Comparison of ENCODE assay signal across 8 cellular contexts in genomic region chr11:64313491-64314145, GRCh38. TPM values are rescaled to one million over a fixed set of nuclear protein-coding genes. Genes with fewer than 3 reads are reported as not detected.
DNase-seq lines count a peak whose midpoint lies in the region; ATAC-seq and TF ChIP-seq lines count a peak whose summit lies in the region.

No MANE protein-coding gene starts in this region.

- peak overlapping the region in 1 of 2 donors; percentile 43 for H3K9ac ChIP-seq in duodenal mucosa (ENCODE audit: low read depth in 1 of 2, low read length in 2 of 2)

- TF ChIP-seq EP300 in upper lobe of left lung (IDR thresholded peaks at IDR 0.05): no peak

- intact Hi-C loops in activated CD4-positive, alpha-beta T cell treated with anti-CD3 and anti-CD28 coated beads for 36 hours (cut with DNase I, micrococcal nuclease): no loop called here
- intact Hi-C loops in natural killer cell (cut with micrococcal nuclease): no loop called here

- no peaks in the 10 kb centered on the region for H3K9me3 Mint-ChIP-seq in activated CD4-positive, alpha-beta T cell treated with anti-CD3 and anti-CD28 coated beads for 36 hours (ENCODE audit: low read depth)
- H3K9me3 Mint-ChIP-seq in natural killer cell: no peaks in the 10 kb centered on the region

- DNase-seq in activated CD4-positive, alpha-beta T cell treated with anti-CD3 and anti-CD28 coated beads for 36 hours: no peak
- DNase-seq in activated CD4-positive, alpha-beta T cell treated with anti-CD3 and anti-CD28 coated beads, Interleukin-2, amount 50 U/mL, for 4 hours: no peak
- DNase-seq in natural killer cell: no peak
- DNase-seq in upper lobe of left lung: peak in 1 of 2 donors; percentile 85
- DNase-seq in effector CD8-positive, alpha-beta T cell (lab: John Stamatoyannopoulos, UW): no peak
- DNase-seq in COLO829 (ENCODE audit: low spot score): no peak

- H3K36me3 ChIP-seq in duodenal mucosa (ENCODE audit: control insufficient read depth in 1 of 2, insufficient read depth in 2 of 2, low read length in 2 of 2): peaks cover 30 to 41% of the 10 kb centered on the region in 2 donors
- peaks cover 7 to 40% (median 23%) of the 10 kb centered on the region in 4 donors for H3K36me3 ChIP-seq in upper lobe of left lung

- H3K27ac Mint-ChIP-seq in activated CD4-positive, alpha-beta T cell treated with anti-CD3 and anti-CD28 coated beads for 36 hours: peak overlapping the region; percentile 14
- H3K27ac Mint-ChIP-seq in natural killer cell: peak overlapping the region; percentile 56 to 60

- peaks cover 26% of the 10 kb centered on the region for H3K4me1 Mint-ChIP-seq in activated CD4-positive, alpha-beta T cell treated with anti-CD3 and anti-CD28 coated beads for 36 hours
- H3K4me1 Mint-ChIP-seq in natural killer cell: peaks cover 33% of the 10 kb centered on the region in 2 donors

- H3K9me3 ChIP-seq in duodenal mucosa (ENCODE audit: control insufficient read depth in 1 of 2, low read length in 2 of 2) (no peaks in the 10 kb centered on the region), upper lobe of left lung (no peaks in the 10 kb centered on the region)

- no peak for ATAC-seq in activated CD4-positive, alpha-beta T cell treated with anti-CD3 and anti-CD28 coated beads for 36 hours
- no peak for ATAC-seq in natural killer cell
- ATAC-seq in upper lobe of left lung (ENCODE audit: low FRiP score in 2 of 2): peak in 1 of 2 donors; percentile 33
- ATAC-seq in GM18517 (IDR thresholded peaks at IDR 0.05; ENCODE audit: unreplicated experiment): no peak

- no peak for TF ChIP-seq CTCF in natural killer cell (IDR thresholded peaks at IDR 0.05)
- TF ChIP-seq CTCF in upper lobe of left lung (IDR thresholded peaks at IDR 0.05): no peak

- CTCF ChIA-PET in activated CD4-positive, alpha-beta T cell treated with anti-CD3 and anti-CD28 coated beads for 36 hours (lab: Charles Lee): no interaction called here

- H3K4me3 Mint-ChIP-seq in activated CD4-positive, alpha-beta T cell treated with anti-CD3 and anti-CD28 coated beads for 36 hours: no peak overlapping the region
- no peak overlapping the region for H3K4me3 Mint-ChIP-seq in natural killer cell

- no peak overlapping the region for H3K4me3 ChIP-seq in duodenal mucosa (ENCODE audit: low read depth in 1 of 2, low read length in 2 of 2)
- H3K4me3 ChIP-seq in upper lobe of left lung: peak overlapping the region in 1 of 4 donors; percentile 2

- H3K4me1 ChIP-seq in duodenal mucosa (ENCODE audit: control insufficient read depth in 1 of 2, insufficient read depth in 2 of 2, low read length in 2 of 2) (peaks cover 22 to 37% of the 10 kb centered on the region in 2 donors), upper lobe of left lung (peaks cover 5 to 18% (median 10%) of the 10 kb centered on the region in 4 donors)

- no peaks in the 10 kb centered on the region for H3K27me3 Mint-ChIP-seq in activated CD4-positive, alpha-beta T cell treated with anti-CD3 and anti-CD28 coated beads for 36 hours
- no peaks in the 10 kb centered on the region for H3K27me3 Mint-ChIP-seq in natural killer cell (ENCODE audit: low read depth in 2 of 2)

- POLR2A ChIA-PET in activated CD4-positive, alpha-beta T cell treated with anti-CD3 and anti-CD28 coated beads for 36 hours (lab: Charles Lee): interaction anchor here (0.6 kb wide), 2 partner anchors 497 to 546 kb away, joined by 3 read pairs; partner anchors contain the start of gene MEN1

- peak overlapping the region; percentile 20 for H3K27ac ChIP-seq in duodenal mucosa (ENCODE audit: low read depth, low read length)
- peak overlapping the region; percentile 48 to 74 (median 52) for H3K27ac ChIP-seq in upper lobe of left lung

- H3K36me3 Mint-ChIP-seq in activated CD4-positive, alpha-beta T cell treated with anti-CD3 and anti-CD28 coated beads for 36 hours (ENCODE audit: low read depth): peaks cover 27% of the 10 kb centered on the region
- no peaks in the 10 kb centered on the region for H3K36me3 Mint-ChIP-seq in natural killer cell

- 86 to 87% methylated on average over 13 of the region's 18 CpGs for WGBS in upper lobe of left lung, 2 donors

- no peak for TF ChIP-seq POLR2A in upper lobe of left lung (IDR thresholded peaks at IDR 0.05)

- no peaks in the 10 kb centered on the region for H3K27me3 ChIP-seq in duodenal mucosa (ENCODE audit: control insufficient read depth in 1 of 2, insufficient read depth in 2 of 2, low read length in 2 of 2)
- H3K27me3 ChIP-seq in upper lobe of left lung: no peaks in the 10 kb centered on the region

RNA-seq across cellular contexts. Expression of gene TRMT112, which starts 3.7 kb away (rescaled TPM):
- total RNA-seq in activated CD4-positive, alpha-beta T cell treated with anti-CD3 and anti-CD28 coated beads for 36 hours: 100 to 1,000 TPM; 185 to 243 TPM
- total RNA-seq in natural killer cell: 100 to 1,000 TPM in 2 of 3 donors, 10 to 100 TPM in 1; 98.4 to 106 (median 105) TPM
- total RNA-seq in upper lobe of left lung: 100 to 1,000 TPM; 110 to 215 (median 170) TPM

RNA-seq across cellular contexts. Expression of gene PRDX5, which starts 4.3 kb away (rescaled TPM):
- total RNA-seq in activated CD4-positive, alpha-beta T cell treated with anti-CD3 and anti-CD28 coated beads for 36 hours: 100 to 1,000 TPM; 110 to 142 TPM
- 100 to 1,000 TPM in 1 of 3 donors, 10 to 100 TPM in 2; 85.9 to 104 (median 88.8) TPM for total RNA-seq in natural killer cell
- 100 to 1,000 TPM; 146 to 493 (median 309) TPM for total RNA-seq in upper lobe of left lung

RNA-seq across cellular contexts. Expression of gene ESRRA, which starts 8.3 kb away (rescaled TPM):
- total RNA-seq in activated CD4-positive, alpha-beta T cell treated with anti-CD3 and anti-CD28 coated beads for 36 hours: 10 to 100 TPM; 19.0 to 29.6 TPM
- total RNA-seq in natural killer cell (10 to 100 TPM; 47.1 to 51.3 (median 50.0) TPM), upper lobe of left lung (100 to 1,000 TPM in 1 of 6 donors, 10 to 100 TPM in 5; 42.7 to 109 (median 80.6) TPM)

RNA-seq across cellular contexts. Expression of gene CATSPERZ, which starts 13.5 kb away (rescaled TPM):
- total RNA-seq in activated CD4-positive, alpha-beta T cell treated with anti-CD3 and anti-CD28 coated beads for 36 hours: under 1 TPM in 1 of 2 experiments, not detected in 1; 0.39 TPM
- under 1 TPM in 2 of 3 donors, not detected in 1; 0.80 to 0.90 TPM for total RNA-seq in natural killer cell
- total RNA-seq in upper lobe of left lung: 10 to 100 TPM in 1 of 6 donors, 1 to 10 TPM in 1, under 1 TPM in 2, not detected in 2; 0.51 to 62.9 (median 2.5) TPM

RNA-seq across cellular contexts. Expression of gene KCNK4, which starts 22.5 kb away (rescaled TPM):
- total RNA-seq in activated CD4-positive, alpha-beta T cell treated with anti-CD3 and anti-CD28 coated beads for 36 hours: not detected
- total RNA-seq in natural killer cell: under 1 TPM in 2 of 3 donors, not detected in 1; 0.30 to 0.86 TPM
- total RNA-seq in upper lobe of left lung: under 1 TPM in 3 of 6 donors, not detected in 3; 0.17 to 0.55 (median 0.26) TPM
